ENCODE assay signal across 11 cellular contexts in genomic region chr10:17237915-17238444, GRCh38. TPM values are rescaled to one million over a fixed set of nuclear protein-coding genes. Genes with fewer than 3 reads are reported as not detected.
DNase-seq lines count a peak whose midpoint lies in the region; ATAC-seq, FAIRE-seq and TF ChIP-seq lines count a peak whose summit lies in the region.
"Had no signal": no experiment of that assay in that cellular context is flagged by ENCODE, and none has a peak within 500 bp of the region (broad histone marks: within the 10 kb centered on the region; RNA-seq: fewer than 3 reads in every experiment).

No MANE protein-coding gene starts in this region.

- no peak for TF ChIP-seq EP300 in A549 (IDR thresholded peaks at IDR 0.05)
- no peak for TF ChIP-seq EP300 in stomach (IDR thresholded peaks at IDR 0.05)

- DNase-seq in A549 (ENCODE audit: low read depth in 1 of 2, low spot score in 1 of 2): no peak
- DNase-seq in H54 (ENCODE audit: insufficient read length, low spot score): no peak
- peak; percentile 49 for DNase-seq in adipocyte (ENCODE audit: low read depth)
- no peak for DNase-seq in lower lobe of right lung
- DNase-seq in DMS153 (lab: John Stamatoyannopoulos, UW): no peak
- DNase-seq in GM10248 (ENCODE audit: extremely low spot score): no peak
- DNase-seq in stomach: no peak
- DNase-seq: head of caudate nucleus, right lobe of liver, WERI-Rb-1 had no signal

- H3K9ac ChIP-seq in adipocyte (ENCODE audit: low read length): peak overlapping the region; percentile 62

- POLR2A ChIA-PET in A549 (lab: Yijun Ruan, JAX) (interaction anchor here (0.8 kb wide), 1 partner anchor 10 kb away, joined by 4 read pairs; the partner anchor contains the start of gene VIM), GM10248 (lab: Yijun Ruan, JAX) (no interaction called here)

- H3K27me3 ChIP-seq in adipocyte (replicated peaks; ENCODE audit: control insufficient read depth, insufficient read depth, low read length): no peaks in the 10 kb centered on the region
- no peaks in the 10 kb centered on the region for H3K27me3 ChIP-seq in lower lobe of right lung (ENCODE audit: low read depth)
- H3K27me3 ChIP-seq in stomach: no peaks in the 10 kb centered on the region
- H3K27me3 ChIP-seq: right lobe of liver had no signal

- FAIRE-seq in A549 (lab: Jason Lieb, UNC): no peak
- FAIRE-seq in H54 (lab: Jason Lieb, UNC): no peak

- H3K4me3 ChIP-seq in A549 (no peak overlapping the region), adipocyte (ENCODE audit: low read length) (peak overlapping the region; percentile 3), lower lobe of right lung (no peak overlapping the region), stomach (no peak overlapping the region)
- H3K4me3 ChIP-seq: right lobe of liver had no signal

- H3K36me3 ChIP-seq in adipocyte (ENCODE audit: control insufficient read depth, insufficient read depth, low read length, severe bottlenecking) (peaks cover 52% of the 10 kb centered on the region), lower lobe of right lung (peaks cover 54% of the 10 kb centered on the region), stomach (peaks cover 38 to 56% (median 53%) of the 10 kb centered on the region in 4 donors)
- H3K36me3 ChIP-seq: WERI-Rb-1 had no signal

- H3K4me1 ChIP-seq in A549: peaks cover 19% of the 10 kb centered on the region; the same call in 2 of the 3 replicates
- H3K4me1 ChIP-seq in adipocyte (ENCODE audit: control insufficient read depth, insufficient read depth, low read length): peaks cover 53% of the 10 kb centered on the region
- peaks cover 43% of the 10 kb centered on the region for H3K4me1 ChIP-seq in lower lobe of right lung
- peaks cover 5 to 32% (median 20%) of the 10 kb centered on the region in 4 donors for H3K4me1 ChIP-seq in stomach
- H3K4me1 ChIP-seq: right lobe of liver had no signal

- WGBS in A549 (ENCODE audit: missing lambda C conversion rate): 78% methylated on average over 4 of the region's 4 CpGs
- 80 to 82% (median 80%) methylated on average over 4 of the region's 4 CpGs for WGBS in stomach, 5 donors

- ATAC-seq in A549 (peak in 1 of 2 experiments; percentile 12; a peak in 3 of 6 replicates), lower lobe of right lung (no peak), HG02610 (IDR thresholded peaks at IDR 0.05; ENCODE audit: unreplicated experiment) (no peak)
- ATAC-seq: right lobe of liver had no signal

- CTCF ChIA-PET in A549 (lab: Yijun Ruan, JAX) (interaction anchor here (0.7 to 1.2 kb wide), 5 partner anchors 9 to 395 kb away, joined by 3 to 4 read pairs (median 3); partner anchors contain the start of gene TRDMT1), GM10248 (lab: Yijun Ruan, JAX) (interaction anchor here (0.8 to 1.6 kb wide), 3 partner anchors 9 to 395 kb away, joined by 3 read pairs; no protein-coding TSS in a partner anchor)

- no peaks in the 10 kb centered on the region for H3K9me3 ChIP-seq in A549
- peaks cover 5% of the 10 kb centered on the region for H3K9me3 ChIP-seq in adipocyte (ENCODE audit: control insufficient read depth, low read length)
- no peaks in the 10 kb centered on the region for H3K9me3 ChIP-seq in lower lobe of right lung
- no peaks in the 10 kb centered on the region for H3K9me3 ChIP-seq in stomach
- H3K9me3 ChIP-seq: right lobe of liver had no signal

- intact Hi-C loops in lower lobe of right lung (cut with DNase I) (no loop called here), stomach (cut with DNase I; ENCODE audit: low total_unique reads) (no loop called here)

- H3K27ac ChIP-seq in A549 (no peak overlapping the region), lower lobe of right lung (peak overlapping the region; percentile 2), stomach (no peak overlapping the region)
- H3K27ac ChIP-seq: right lobe of liver, WERI-Rb-1 had no signal

- TF ChIP-seq POLR2A in A549 (IDR thresholded peaks at IDR 0.05; ENCODE audit: low read length) (no peak), H54 (IDR thresholded peaks at IDR 0.05; ENCODE audit: low read depth, low read length) (0 out of 2 replicates have a peak, but pooled peaks have one; percentile 11), stomach (IDR thresholded peaks at IDR 0.05) (no peak)

- no peak overlapping the region for H3K4me2 ChIP-seq in A549

- TF ChIP-seq RAD21 in A549 (conservative IDR thresholded peaks at IDR 0.05 in 1 of 2, IDR thresholded peaks at IDR 0.05 in 1 of 2): no peak

- TF ChIP-seq CTCF in A549 (IDR thresholded peaks at IDR 0.05) (no peak), lower lobe of right lung (IDR thresholded peaks at IDR 0.05) (no peak), GM10248 (IDR thresholded peaks at IDR 0.05; ENCODE audit: control extremely low read depth, extremely low read depth, low read depth, missing control alignments) (no peak), stomach (IDR thresholded peaks at IDR 0.05) (no peak)

TF ChIP-seq in A549, 52 proteins besides CTCF, POLR2A, EP300 and RAD21:
- TF ChIP-seq FOSB (CRISPR knock-in tag; IDR thresholded peaks at IDR 0.05) (peak; percentile 67; the same call in 1 of the 2 replicates), HOXB5 (CRISPR knock-in tag; IDR thresholded peaks at IDR 0.05) (no peak), JUN (IDR thresholded peaks at IDR 0.05) (peak in 1 of 2 experiments; percentile 57; a peak in 4 of 5 replicates), CBX8 (IDR thresholded peaks at IDR 0.05) (no peak), ZC3H11A (IDR thresholded peaks at IDR 0.05) (no peak), TFCP2L1 (CRISPR knock-in tag; IDR thresholded peaks at IDR 0.05) (peak; percentile 19; the same call in 1 of the 2 replicates), HEYL (CRISPR knock-in tag; IDR thresholded peaks at IDR 0.05) (no peak)
- TF ChIP-seq, protein P1, sequence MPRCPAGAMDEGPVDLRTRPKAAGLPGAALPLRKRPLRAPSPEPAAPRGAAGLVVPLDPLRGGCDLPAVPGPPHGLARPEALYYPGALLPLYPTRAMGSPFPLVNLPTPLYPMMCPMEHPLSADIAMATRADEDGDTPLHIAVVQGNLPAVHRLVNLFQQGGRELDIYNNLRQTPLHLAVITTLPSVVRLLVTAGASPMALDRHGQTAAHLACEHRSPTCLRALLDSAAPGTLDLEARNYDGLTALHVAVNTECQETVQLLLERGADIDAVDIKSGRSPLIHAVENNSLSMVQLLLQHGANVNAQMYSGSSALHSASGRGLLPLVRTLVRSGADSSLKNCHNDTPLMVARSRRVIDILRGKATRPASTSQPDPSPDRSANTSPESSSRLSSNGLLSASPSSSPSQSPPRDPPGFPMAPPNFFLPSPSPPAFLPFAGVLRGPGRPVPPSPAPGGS (IDR thresholded peaks at IDR 0.05): peak; percentile 59; the same call in 1 of the 3 replicates

RNA-seq across cellular contexts. Expression of gene VIM, which starts 9.9 kb away (rescaled TPM):
- polyA plus RNA-seq in A549 (2011; rRNA removed): 773 and 848 TPM in 2 replicates
- 842 and 1,013 TPM in 2 replicates for polyA plus RNA-seq in A549 (2012; cell fraction: cytosol; rRNA removed)
- polyA plus RNA-seq in A549 (2012; cell fraction: nucleus; rRNA removed): 1,036 and 2,636 TPM in 2 replicates
- 830 to 987 TPM (median 875 TPM) in 3 replicates for polyA plus RNA-seq in A549 (2017; fragmentation: RNase III; extraction: RNeasy Plus Mini Kit Qiagen cat#74134 plus additional on column Dnase treatment)
- 792 and 808 TPM in 2 replicates for polyA minus RNA-seq in A549 (2011; rRNA and poly(A)+ RNA removed)
- 1,797 TPM for total RNA-seq in lower lobe of right lung
- 100 to 1,000 TPM; 348 to 723 (median 536) TPM for total RNA-seq in stomach
- 100 to 1,000 TPM; 269 to 570 (median 340) TPM for polyA plus RNA-seq in stomach

RNA-seq across cellular contexts. Expression of gene TRDMT1, which starts 36.5 kb away (rescaled TPM):
- polyA plus RNA-seq in A549 (2011; rRNA removed) (5.7 and 7.4 TPM in 2 replicates), A549 (2017; fragmentation: RNase III; extraction: RNeasy Plus Mini Kit Qiagen cat#74134 plus additional on column Dnase treatment) (2.4 to 3.4 TPM (median 3.3 TPM) in 3 replicates), stomach (1 to 10 TPM; 1.4 to 3.9 (median 3.4) TPM)
- 1.8 and 1.9 TPM in 2 replicates for polyA plus RNA-seq in A549 (2012; cell fraction: cytosol; rRNA removed)
- polyA plus RNA-seq in A549 (2012; cell fraction: nucleus; rRNA removed): 1.0 and 1.1 TPM in 2 replicates
- polyA minus RNA-seq in A549 (2011; rRNA and poly(A)+ RNA removed): 4.6 and 5.1 TPM in 2 replicates
- total RNA-seq in lower lobe of right lung (7.9 TPM), stomach (10 to 100 TPM in 3 of 5 donors, 1 to 10 TPM in 2; 2.9 to 44.9 (median 10.7) TPM)
